Comparison of ENCODE assay signal across 18 cellular contexts in the genomic region with DNA sequence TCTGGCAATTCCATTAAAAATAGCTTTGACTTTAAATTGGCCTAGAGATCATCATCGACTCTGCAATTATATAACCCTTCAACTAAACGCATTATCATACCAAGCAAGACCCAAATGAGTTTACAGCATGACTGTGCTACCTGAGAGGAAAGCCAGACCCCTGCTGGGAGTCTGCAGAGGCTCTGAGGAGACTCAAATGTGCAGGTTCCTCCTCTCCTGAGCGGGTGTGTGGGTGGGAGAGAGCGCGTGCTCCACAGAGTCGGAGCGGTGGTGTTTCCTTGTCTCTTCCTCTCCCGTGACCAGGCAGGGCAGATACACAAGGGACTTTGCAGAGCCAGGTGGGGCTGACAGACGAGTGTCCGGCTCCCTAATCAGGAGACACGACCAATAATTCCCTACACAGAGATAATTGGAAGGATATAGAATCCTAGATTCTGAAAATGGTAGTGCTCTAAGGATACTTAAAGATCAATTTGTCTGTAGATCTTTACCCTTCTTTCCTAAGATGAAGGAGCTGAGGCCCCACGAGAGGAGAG.
DNase-seq lines count a peak whose midpoint lies in the region; ATAC-seq and TF ChIP-seq lines count a peak whose summit lies in the region.
"Had no signal": no experiment of that assay in that cellular context is flagged by ENCODE, and none has a peak within 500 bp of the region (broad histone marks: within the 10 kb centered on the region; RNA-seq: fewer than 3 reads in every experiment).

No MANE protein-coding gene starts in this region.

- no peaks in the 10 kb centered on the region for H3K36me3 Mint-ChIP-seq in GM23338 (ENCODE audit: low read depth)

- no peak overlapping the region for H3K4me3 Mint-ChIP-seq in GM23338
- H3K4me3 Mint-ChIP-seq: CD4-positive, alpha-beta T cell; H9; IgD-negative memory B cell had no signal

- H3K9me2 ChIP-seq in GM23338 (ENCODE audit: insufficient read depth): peaks cover 15% of the 10 kb centered on the region; the same call in 1 of the 2 replicates

- DNase-seq in NCI-H1417 (lab: John Stamatoyannopoulos, UW) (peak; percentile 51 to 79 (median 76)), NCI-H1417 treated with DMSO at 0.1 percent for 48 hours (lab: John Stamatoyannopoulos, UW) (no peak), GM23338 (ENCODE audit: low spot score) (no peak), NCI-H2227 (lab: John Stamatoyannopoulos, UW; ENCODE audit: unreplicated experiment) (peak; percentile 63), caudate nucleus (lab: John Stamatoyannopoulos, UW) (peak in 34 of 61 donors; percentile 1 to 63 (median 16))
- DNase-seq in effector CD8-positive, alpha-beta T cell (lab: John Stamatoyannopoulos, UW): no peak
- DNase-seq: AML-193; Caco-2; CD4-positive, alpha-beta T cell; H9 had no signal

- 0 out of 2 replicates have a peak overlapping the region, but pooled peaks have one; percentile 1 for H3K27ac Mint-ChIP-seq in GM23338
- H3K27ac Mint-ChIP-seq: CD4-positive, alpha-beta T cell; H9; IgD-negative memory B cell had no signal

- H3K36me3 ChIP-seq in GM23338 (ENCODE audit: insufficient read depth): no peaks in the 10 kb centered on the region

- ATAC-seq in GM23338 (no peak), GM21515 (IDR thresholded peaks at IDR 0.05; ENCODE audit: unreplicated experiment) (no peak), HG02870 (IDR thresholded peaks at IDR 0.05; ENCODE audit: unreplicated experiment) (no peak)
- ATAC-seq: A549, HepG2 had no signal

- peak overlapping the region; percentile 63; the same call in 1 of the 2 replicates for H2AFZ ChIP-seq in GM23338

- H3K4me2 ChIP-seq in GM23338: no peak overlapping the region
- H3K4me2 ChIP-seq: A549 had no signal

- H3K27ac ChIP-seq in GM23338 (ENCODE audit: low read depth): no peak overlapping the region
- peak overlapping the region; percentile 36 for H3K27ac ChIP-seq in caudate nucleus (ENCODE audit: low read depth, low read length)
- H3K27ac ChIP-seq: 22Rv1, A549, C4-2B, HL-60 had no signal

- H3K9me3 Mint-ChIP-seq in GM23338: no peaks in the 10 kb centered on the region
- H3K9me3 Mint-ChIP-seq: CD4-positive, alpha-beta T cell; H9; IgD-negative memory B cell had no signal

- H3K4me1 Mint-ChIP-seq in GM23338: peaks cover 15% of the 10 kb centered on the region; the same call in 2 of the 3 replicates

- TF ChIP-seq CTCF in GM23338 (conservative IDR thresholded peaks at IDR 0.05; ENCODE audit: low read depth in 2 of 2): no peak

- H4K20me1 ChIP-seq in GM23338 (replicated peaks; ENCODE audit: insufficient read depth): no peaks in the 10 kb centered on the region

- no peaks in the 10 kb centered on the region for H3K79me2 ChIP-seq in GM23338 (replicated peaks; ENCODE audit: insufficient read depth)

- H3K27me3 Mint-ChIP-seq in GM23338 (ENCODE audit: insufficient read depth, low read depth, poor library complexity): peaks cover 2% of the 10 kb centered on the region

- 0 out of 2 replicates have a peak, but pooled peaks cover 17% of the 10 kb centered on the region for H3K4me1 ChIP-seq in GM23338 (ENCODE audit: insufficient read depth)
- H3K4me1 ChIP-seq: A549, Caco-2 had no signal

- H3K27me3 ChIP-seq in GM23338 (ENCODE audit: insufficient read depth): no peaks in the 10 kb centered on the region

- no peaks in the 10 kb centered on the region for H3F3A ChIP-seq in GM23338 (replicated peaks; ENCODE audit: low read depth)

- no peak overlapping the region for H3K4me3 ChIP-seq in GM23338
- H3K4me3 ChIP-seq: A549 had no signal

TF ChIP-seq in GM23338, 12 proteins besides CTCF, POLR2A, EP300 and RAD21:
- no peak for TF ChIP-seq STAT1 (IDR thresholded peaks at IDR 0.05; ENCODE audit: unreplicated experiment)
- no peak for TF ChIP-seq CREB1 (CRISPR knock-in tag; IDR thresholded peaks at IDR 0.05; ENCODE audit: low read depth)
- no peak for TF ChIP-seq ZNF462 (CRISPR knock-in tag; IDR thresholded peaks at IDR 0.05)
- TF ChIP-seq, protein P1, sequence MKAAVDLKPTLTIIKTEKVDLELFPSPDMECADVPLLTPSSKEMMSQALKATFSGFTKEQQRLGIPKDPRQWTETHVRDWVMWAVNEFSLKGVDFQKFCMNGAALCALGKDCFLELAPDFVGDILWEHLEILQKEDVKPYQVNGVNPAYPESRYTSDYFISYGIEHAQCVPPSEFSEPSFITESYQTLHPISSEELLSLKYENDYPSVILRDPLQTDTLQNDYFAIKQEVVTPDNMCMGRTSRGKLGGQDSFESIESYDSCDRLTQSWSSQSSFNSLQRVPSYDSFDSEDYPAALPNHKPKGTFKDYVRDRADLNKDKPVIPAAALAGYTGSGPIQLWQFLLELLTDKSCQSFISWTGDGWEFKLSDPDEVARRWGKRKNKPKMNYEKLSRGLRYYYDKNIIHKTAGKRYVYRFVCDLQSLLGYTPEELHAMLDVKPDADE (IDR thresholded peaks at IDR 0.05): no peak
- no peak for TF ChIP-seq POLR2AphosphoS5 (IDR thresholded peaks at IDR 0.05; ENCODE audit: low read depth)
- TF ChIP-seq NANOG (IDR thresholded peaks at IDR 0.05; ENCODE audit: borderline replicate concordance): no peak
- no peak for TF ChIP-seq ZNF114 (CRISPR knock-in tag; IDR thresholded peaks at IDR 0.05)

Comparison
In these comparisons a context has a peak if more than half of its experiments do, and no peak if none do; other contexts are left out.
1. DNase-seq: peak in NCI-H1417 (3 of 3), NCI-H2227 (single experiment) and caudate nucleus (34 of 61); none in NCI-H1417 treated with DMSO at 0.1 percent for 48 hours (single experiment), GM23338 (single experiment) and effector CD8-positive, alpha-beta T cell (single experiment).